In genomic region chr6:14501914-14502313, GRCh38 we compare ENCODE assay signal across 1 cellular context.
TF ChIP-seq lines count a peak whose summit lies in the region.

No MANE protein-coding gene starts in this region.

TF ChIP-seq in HCT116, 20 proteins besides CTCF, POLR2A, EP300 and RAD21 (continued from another document):
- TF ChIP-seq EGR1 (IDR thresholded peaks at IDR 0.05; ENCODE audit: low read depth) (no peak), SRF (IDR thresholded peaks at IDR 0.05; ENCODE audit: low read depth) (no peak), ZBTB33 (IDR thresholded peaks at IDR 0.05; ENCODE audit: extremely low read depth, insufficient replicate concordance, low read length) (no peak), SIN3A (IDR thresholded peaks at IDR 0.05; ENCODE audit: low read depth) (no peak), ZFX (IDR thresholded peaks at IDR 0.05) (no peak), ELF1 (IDR thresholded peaks at IDR 0.05; ENCODE audit: borderline replicate concordance, low read depth) (no peak), EZH2phosphoT487 (IDR thresholded peaks at IDR 0.05; ENCODE audit: borderline replicate concordance) (no peak), TCF7L2 (IDR thresholded peaks at IDR 0.05; ENCODE audit: borderline replicate concordance, extremely low read depth, insufficient read depth, insufficient read length) (no peak), FOSL1 (IDR thresholded peaks at IDR 0.05; ENCODE audit: low read depth) (no peak), SP1 (IDR thresholded peaks at IDR 0.05; ENCODE audit: low read depth) (no peak)
